Comparison of ENCODE assay signal across 3 cellular contexts in the genomic region with DNA sequence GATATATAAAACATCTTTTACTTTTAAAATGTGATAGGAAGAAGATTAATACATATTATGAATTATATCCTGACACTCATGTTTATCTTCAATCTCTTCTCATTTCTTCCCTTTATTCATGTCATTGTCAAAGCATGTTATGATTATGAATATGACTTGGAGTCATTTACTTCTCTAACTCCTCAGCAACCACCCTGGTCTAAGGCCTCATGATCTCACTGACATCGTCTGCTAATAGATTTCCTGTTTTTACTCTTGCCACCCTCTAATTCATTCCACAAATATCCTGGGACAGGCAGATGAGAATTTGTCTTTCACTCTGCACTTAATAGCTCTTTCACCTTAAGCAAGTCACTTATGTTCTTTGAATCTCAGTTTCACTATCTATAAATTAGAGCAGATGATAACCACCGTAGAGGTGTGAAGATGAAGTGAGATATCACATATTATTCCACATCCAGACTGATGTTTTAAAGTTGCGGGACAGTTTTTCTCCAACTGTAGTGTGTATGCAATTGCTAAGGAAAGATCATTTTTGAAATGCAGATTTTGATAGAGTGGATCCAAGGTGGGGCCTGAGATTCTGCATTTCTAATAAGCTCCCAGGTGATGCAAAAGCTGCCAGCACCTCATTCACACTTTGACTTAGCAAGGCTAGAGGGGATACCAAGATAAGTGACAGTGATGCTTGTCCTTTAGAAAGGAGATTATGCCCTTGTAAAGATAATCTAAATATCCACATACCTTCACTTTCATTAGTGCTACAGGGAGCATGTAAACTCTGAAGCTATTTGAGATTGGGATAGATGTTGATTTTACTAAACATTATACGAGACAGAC.
TF ChIP-seq lines count a peak whose summit lies in the region.

No MANE protein-coding gene starts in this region.

TF ChIP-seq in SK-N-SH, 30 proteins besides CTCF, POLR2A, EP300 and RAD21:
- no peak for TF ChIP-seq FOXJ3 (CRISPR knock-in tag; IDR thresholded peaks at IDR 0.05)
- no peak for TF ChIP-seq NRF1 (IDR thresholded peaks at IDR 0.05; ENCODE audit: low read depth, low read length)
- TF ChIP-seq, protein P1, sequence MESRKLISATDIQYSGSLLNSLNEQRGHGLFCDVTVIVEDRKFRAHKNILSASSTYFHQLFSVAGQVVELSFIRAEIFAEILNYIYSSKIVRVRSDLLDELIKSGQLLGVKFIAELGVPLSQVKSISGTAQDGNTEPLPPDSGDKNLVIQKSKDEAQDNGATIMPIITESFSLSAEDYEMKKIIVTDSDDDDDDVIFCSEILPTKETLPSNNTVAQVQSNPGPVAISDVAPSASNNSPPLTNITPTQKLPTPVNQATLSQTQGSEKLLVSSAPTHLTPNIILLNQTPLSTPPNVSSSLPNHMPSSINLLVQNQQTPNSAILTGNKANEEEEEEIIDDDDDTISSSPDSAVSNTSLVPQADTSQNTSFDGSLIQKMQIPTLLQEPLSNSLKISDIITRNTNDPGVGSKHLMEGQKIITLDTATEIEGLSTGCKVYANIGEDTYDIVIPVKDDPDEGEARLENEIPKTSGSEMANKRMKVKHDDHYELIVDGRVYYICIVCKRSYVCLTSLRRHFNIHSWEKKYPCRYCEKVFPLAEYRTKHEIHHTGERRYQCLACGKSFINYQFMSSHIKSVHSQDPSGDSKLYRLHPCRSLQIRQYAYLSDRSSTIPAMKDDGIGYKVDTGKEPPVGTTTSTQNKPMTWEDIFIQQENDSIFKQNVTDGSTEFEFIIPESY (IDR thresholded peaks at IDR 0.05; ENCODE audit: borderline replicate concordance, low read depth): no peak
- TF ChIP-seq SMC3 (IDR thresholded peaks at IDR 0.05; ENCODE audit: low read depth, low read length): no peak

TF ChIP-seq in SK-N-SH treated with all-trans-retinoic acid at 6 μM for 48 hours, 23 proteins besides CTCF, POLR2A, EP300 and RAD21 (continues in another document):
- TF ChIP-seq ZNF565 (CRISPR knock-in tag; conservative IDR thresholded peaks at IDR 0.05; ENCODE audit: low read depth) (no peak), RARB (CRISPR knock-in tag; IDR thresholded peaks at IDR 0.05) (no peak), CSDC2 (CRISPR knock-in tag; IDR thresholded peaks at IDR 0.05) (no peak), TOX (CRISPR knock-in tag; IDR thresholded peaks at IDR 0.05; ENCODE audit: borderline replicate concordance) (no peak), ZNF8 (CRISPR knock-in tag; IDR thresholded peaks at IDR 0.05) (no peak), ISL1 (CRISPR knock-in tag; IDR thresholded peaks at IDR 0.05) (no peak), GLIS3 (CRISPR knock-in tag; IDR thresholded peaks at IDR 0.05) (no peak), ZNF70 (CRISPR knock-in tag; IDR thresholded peaks at IDR 0.05) (no peak), ZFP30 (CRISPR knock-in tag; IDR thresholded peaks at IDR 0.05) (no peak), TCF4 (CRISPR knock-in tag; IDR thresholded peaks at IDR 0.05; ENCODE audit: borderline replicate concordance) (no peak), PATZ1 (CRISPR knock-in tag; IDR thresholded peaks at IDR 0.05; ENCODE audit: borderline replicate concordance) (no peak), ZC3H10 (CRISPR knock-in tag; IDR thresholded peaks at IDR 0.05) (no peak), SNAI2 (CRISPR knock-in tag; IDR thresholded peaks at IDR 0.05) (no peak), OSR1 (CRISPR knock-in tag; IDR thresholded peaks at IDR 0.05) (no peak), TSHZ2 (CRISPR knock-in tag; IDR thresholded peaks at IDR 0.05) (no peak), ZFP3 (CRISPR knock-in tag; IDR thresholded peaks at IDR 0.05) (no peak), POU6F1 (CRISPR knock-in tag; IDR thresholded peaks at IDR 0.05; ENCODE audit: borderline replicate concordance, low read depth) (no peak)
- TF ChIP-seq, protein P2, sequence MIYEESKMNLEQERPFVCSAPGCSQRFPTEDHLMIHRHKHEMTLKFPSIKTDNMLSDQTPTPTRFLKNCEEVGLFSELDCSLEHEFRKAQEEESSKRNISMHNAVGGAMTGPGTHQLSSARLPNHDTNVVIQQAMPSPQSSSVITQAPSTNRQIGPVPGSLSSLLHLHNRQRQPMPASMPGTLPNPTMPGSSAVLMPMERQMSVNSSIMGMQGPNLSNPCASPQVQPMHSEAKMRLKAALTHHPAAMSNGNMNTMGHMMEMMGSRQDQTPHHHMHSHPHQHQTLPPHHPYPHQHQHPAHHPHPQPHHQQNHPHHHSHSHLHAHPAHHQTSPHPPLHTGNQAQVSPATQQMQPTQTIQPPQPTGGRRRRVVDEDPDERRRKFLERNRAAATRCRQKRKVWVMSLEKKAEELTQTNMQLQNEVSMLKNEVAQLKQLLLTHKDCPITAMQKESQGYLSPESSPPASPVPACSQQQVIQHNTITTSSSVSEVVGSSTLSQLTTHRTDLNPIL (CRISPR knock-in tag; IDR thresholded peaks at IDR 0.05; ENCODE audit: low read depth): no peak

TF ChIP-seq in endothelial cell of umbilical vein, 7 proteins besides CTCF, POLR2A, EP300 and RAD21:
- TF ChIP-seq POLR2AphosphoS5 (IDR thresholded peaks at IDR 0.05; ENCODE audit: insufficient read depth, low read depth, low read length): no peak
- TF ChIP-seq, protein P3, sequence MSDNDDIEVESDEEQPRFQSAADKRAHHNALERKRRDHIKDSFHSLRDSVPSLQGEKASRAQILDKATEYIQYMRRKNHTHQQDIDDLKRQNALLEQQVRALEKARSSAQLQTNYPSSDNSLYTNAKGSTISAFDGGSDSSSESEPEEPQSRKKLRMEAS (IDR thresholded peaks at IDR 0.05; ENCODE audit: insufficient read depth, insufficient read length): no peak
- no peak for TF ChIP-seq JUN (IDR thresholded peaks at IDR 0.05; ENCODE audit: borderline replicate concordance, insufficient read depth, insufficient read length, low read depth)
- no peak for TF ChIP-seq EZH2 (IDR thresholded peaks at IDR 0.05; ENCODE audit: borderline replicate concordance, low read depth, low read length, severe bottlenecking)
- peak; percentile 18 for TF ChIP-seq GATA2 (IDR thresholded peaks at IDR 0.05; ENCODE audit: insufficient read depth, insufficient read length, low read depth, low read length)
- no peak for TF ChIP-seq MYC (IDR thresholded peaks at IDR 0.05; ENCODE audit: low read depth, low read length)
